ENCODE assay signal across 20 cellular contexts in the genomic region with DNA sequence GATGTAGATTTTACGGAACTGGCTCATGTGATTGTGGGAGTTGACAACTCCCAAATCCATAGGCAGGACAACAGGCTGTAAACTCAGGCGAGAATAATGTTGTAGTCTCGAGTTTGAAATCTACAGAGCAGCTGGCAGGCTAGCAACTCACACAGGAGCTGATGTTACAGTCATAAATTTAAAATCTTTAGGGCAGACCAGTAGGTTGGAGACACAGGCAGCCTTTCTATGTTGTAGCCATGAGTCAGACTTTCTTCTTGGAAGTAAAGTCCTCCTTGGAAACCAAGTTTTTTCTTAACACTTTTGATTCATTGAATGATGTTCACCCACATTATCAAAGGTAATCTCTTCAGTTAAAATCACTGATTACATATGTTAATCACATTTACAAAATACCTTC.
DNase-seq lines count a peak whose midpoint lies in the region; ATAC-seq and TF ChIP-seq lines count a peak whose summit lies in the region.
"Had no signal": no experiment of that assay in that cellular context is flagged by ENCODE, and none has a peak within 500 bp of the region (broad histone marks: within the 10 kb centered on the region; RNA-seq: fewer than 3 reads in every experiment).

No MANE protein-coding gene starts in this region.

- intact Hi-C loops in Right ventricle myocardium superior (cut with DNase I): no loop called here
- intact Hi-C loops in cardiac septum (cut with DNase I): no loop called here

- peak; percentile 31 for DNase-seq in AG09309 (ENCODE audit: low read depth)
- DNase-seq in LHCN-M2 (ENCODE audit: low read depth): peak; percentile 61
- peak; percentile 44 for DNase-seq in dermis blood vessel endothelial cell
- DNase-seq in kidney tubule cell (ENCODE audit: low spot score): peak; percentile 8
- DNase-seq in H4 (ENCODE audit: low spot score): no peak
- DNase-seq in Right ventricle myocardium superior: no peak
- DNase-seq in cardiac septum (ENCODE audit: low spot score): no peak
- DNase-seq: activated CD4-positive, alpha-beta T cell treated with anti-CD3 and anti-CD28 coated beads for 4 hours; glutamatergic neuron; left ventricle myocardium inferior; mucosa of descending colon; NCI-H1694; NCI-H82; OCI-M1; psoas muscle; SHP77; T-helper 1 cell had no signal

- no peak for TF ChIP-seq CTCF in AG09309 (IDR thresholded peaks at IDR 0.05; ENCODE audit: control insufficient read depth, insufficient read depth, low read depth, low read length, missing control alignments)

- H3K4me3 ChIP-seq in AG09309 (ENCODE audit: control insufficient read depth, low read depth, low read length): no peak overlapping the region
- H3K4me3 ChIP-seq: A549; BLaER1 treated with 17β-estradiol and CSF1 and Interleukin-3, amounts not matched to agents 10 nM and 100 nM; left ventricle myocardium inferior; mucosa of descending colon; psoas muscle had no signal

- ATAC-seq in Right ventricle myocardium superior (ENCODE audit: poor library complexity) (no peak), HG03159 (IDR thresholded peaks at IDR 0.05; ENCODE audit: unreplicated experiment) (no peak)
- ATAC-seq: A549, mucosa of descending colon, psoas muscle had no signal

Comparison
In these comparisons a context has a peak if more than half of its experiments do, and no peak if none do; other contexts are left out.
1. DNase-seq: peak in AG09309 (single experiment), LHCN-M2 (single experiment), dermis blood vessel endothelial cell (single experiment) and kidney tubule cell (single experiment); none in H4 (single experiment), Right ventricle myocardium superior (single experiment) and cardiac septum (single experiment).